Comparison of ENCODE assay signal across 14 cellular contexts in the genomic region with DNA sequence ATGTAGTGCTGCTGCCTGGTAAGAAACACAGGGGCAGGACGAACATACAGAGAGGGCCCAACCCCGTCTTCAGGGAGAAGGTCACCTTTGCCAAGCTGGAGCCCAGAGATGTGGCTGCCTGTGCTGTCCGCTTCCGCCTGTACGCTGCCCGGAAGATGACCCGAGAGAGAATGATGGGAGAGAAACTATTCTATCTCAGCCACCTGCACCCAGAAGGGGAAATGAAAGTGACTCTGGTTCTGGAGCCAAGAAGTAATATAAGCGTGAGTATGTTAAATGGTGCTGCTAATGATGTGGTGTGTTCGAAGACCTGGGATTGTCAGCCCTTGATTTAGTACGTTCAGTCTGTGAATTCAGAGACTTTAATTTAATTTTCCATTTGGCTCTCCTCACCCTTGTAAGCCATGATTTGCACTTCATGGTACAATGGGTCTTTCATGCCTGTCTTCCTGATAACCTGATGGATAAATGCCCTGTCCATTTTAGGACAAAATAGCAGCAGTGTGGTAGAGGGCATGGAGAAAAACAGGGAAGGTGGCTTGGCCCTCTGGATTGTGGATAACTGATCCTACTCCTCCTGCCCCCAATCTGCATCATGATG.
A peak's percentile ranks its signal among the peaks of the same experiment; 100 is the strongest.
DNase-seq lines count a peak whose midpoint lies in the region; ATAC-seq and TF ChIP-seq lines count a peak whose summit lies in the region.
"Had no signal": no experiment of that assay in that cellular context is flagged by ENCODE, and none has a peak within 500 bp of the region (broad histone marks: within the 10 kb centered on the region; RNA-seq: fewer than 3 reads in every experiment).

No MANE protein-coding gene starts in this region.

- H3K9ac ChIP-seq in neural progenitor cell = no peak overlapping the region

- H3F3A ChIP-seq in neural progenitor cell (ENCODE audit: low read depth) = no peaks in the 10 kb centered on the region

- peak; percentile 95 for ATAC-seq in GM18861 (IDR thresholded peaks at IDR 0.05; ENCODE audit: unreplicated experiment)
- peak; percentile 93 for ATAC-seq in GM21528 (IDR thresholded peaks at IDR 0.05; ENCODE audit: low FRiP score, unreplicated experiment)
- peak; percentile 92 for ATAC-seq in HG03175 (IDR thresholded peaks at IDR 0.05; ENCODE audit: unreplicated experiment)
- peak; percentile 27 for ATAC-seq in T-helper 17 cell
- ATAC-seq in activated T-cell treated with anti-CD3 and anti-CD28 coated beads, Interleukin-2, amount 50 U/mL, for 72 hours (replicated peaks in 1 of 2) = no peak
- ATAC-seq: activated CD8-positive, alpha-beta T cell treated with anti-CD3 and anti-CD28 coated beads for 36 hours had no signal

- no peaks in the 10 kb centered on the region for H3K27me3 ChIP-seq in neural progenitor cell
- H3K27me3 ChIP-seq: cardiac muscle cell, upper lobe of left lung had no signal

- no peak overlapping the region for H3K4me3 ChIP-seq in neural progenitor cell
- H3K4me3 ChIP-seq: cardiac muscle cell, upper lobe of left lung had no signal

- H4K20me1 ChIP-seq in neural progenitor cell (ENCODE audit: low read depth) = no peaks in the 10 kb centered on the region

- H3K4me3 Mint-ChIP-seq in T-helper 17 cell = no peak overlapping the region
- no peak overlapping the region for H3K4me3 Mint-ChIP-seq in activated T-cell treated with anti-CD3 and anti-CD28 coated beads, Interleukin-2, amount 50 U/mL, for 72 hours
- H3K4me3 Mint-ChIP-seq in neural progenitor cell = no peak overlapping the region
- H3K4me3 Mint-ChIP-seq: activated CD8-positive, alpha-beta T cell treated with anti-CD3 and anti-CD28 coated beads for 36 hours had no signal

- no peak overlapping the region for H3K27ac ChIP-seq in neural progenitor cell
- H3K27ac ChIP-seq: cardiac muscle cell, upper lobe of left lung had no signal

- peaks cover 0 to 2% of the 10 kb centered on the region in 2 donors for H3K9me3 Mint-ChIP-seq in activated T-cell treated with anti-CD3 and anti-CD28 coated beads, Interleukin-2, amount 50 U/mL, for 72 hours
- H3K9me3 Mint-ChIP-seq in neural progenitor cell = peaks cover 8% of the 10 kb centered on the region
- H3K9me3 Mint-ChIP-seq: activated CD8-positive, alpha-beta T cell treated with anti-CD3 and anti-CD28 coated beads for 36 hours had no signal

- H3K9me3 ChIP-seq in T-helper 17 cell (ENCODE audit: control insufficient read depth, low read length, poor library complexity, severe bottlenecking) (no peaks in the 10 kb centered on the region), neural progenitor cell (ENCODE audit: low read depth) (no peaks in the 10 kb centered on the region)

- no peak overlapping the region for H3K27ac Mint-ChIP-seq in T-helper 17 cell
- no peak overlapping the region for H3K27ac Mint-ChIP-seq in activated T-cell treated with anti-CD3 and anti-CD28 coated beads, Interleukin-2, amount 50 U/mL, for 72 hours
- no peak overlapping the region for H3K27ac Mint-ChIP-seq in neural progenitor cell
- H3K27ac Mint-ChIP-seq: activated CD8-positive, alpha-beta T cell treated with anti-CD3 and anti-CD28 coated beads for 36 hours had no signal

- DNase-seq in T-helper 17 cell (no peak), NCI-H187 treated with DMSO at 0.1 percent for 48 hours (lab: John Stamatoyannopoulos, UW) (no peak), G401 (ENCODE audit: low spot score) (no peak), neural progenitor cell (ENCODE audit: low spot score) (no peak)
- no peak for DNase-seq in activated T-cell treated with anti-CD3 and anti-CD28 coated beads, Interleukin-2, amount 50 U/mL, for 72 hours
- DNase-seq: KBM-7; OCI-M1; stimulated activated CD4-positive, alpha-beta T cell treated with anti-CD3 and anti-CD28 coated beads, Interleukin-2, amount 100 ng/mL, for 48 hours had no signal

- no peaks in the 10 kb centered on the region for H3K79me2 ChIP-seq in neural progenitor cell (ENCODE audit: low read depth)

- in situ Hi-C loops in G401 (cut with HindIII; ENCODE audit: low sequenced_read_pairs) = no loop called here

- H3K36me3 Mint-ChIP-seq in T-helper 17 cell (ENCODE audit: low read depth) = no peaks in the 10 kb centered on the region
- H3K36me3 Mint-ChIP-seq in activated T-cell treated with anti-CD3 and anti-CD28 coated beads, Interleukin-2, amount 50 U/mL, for 72 hours (ENCODE audit: insufficient read depth in 2 of 2) = peaks cover 0 to 2% of the 10 kb centered on the region in 2 donors
- peaks cover 2% of the 10 kb centered on the region for H3K36me3 Mint-ChIP-seq in neural progenitor cell

- peaks cover 26% of the 10 kb centered on the region for H3K4me1 ChIP-seq in neural progenitor cell
- H3K4me1 ChIP-seq: upper lobe of left lung had no signal

- H3K4me1 Mint-ChIP-seq in T-helper 17 cell = peaks cover 19% of the 10 kb centered on the region
- H3K4me1 Mint-ChIP-seq in activated T-cell treated with anti-CD3 and anti-CD28 coated beads, Interleukin-2, amount 50 U/mL, for 72 hours (ENCODE audit: low read depth) = peaks cover 26% of the 10 kb centered on the region
- H3K4me1 Mint-ChIP-seq in neural progenitor cell = peaks cover 53% of the 10 kb centered on the region

- no peak for TF ChIP-seq CTCF in neural progenitor cell (IDR thresholded peaks at IDR 0.05)

- no peak overlapping the region for H3K4me2 ChIP-seq in neural progenitor cell

- no peak overlapping the region for H2AFZ ChIP-seq in neural progenitor cell (replicated peaks)

- no peaks in the 10 kb centered on the region for H3K36me3 ChIP-seq in neural progenitor cell
- H3K36me3 ChIP-seq: cardiac muscle cell, upper lobe of left lung had no signal

- H3K27me3 Mint-ChIP-seq in T-helper 17 cell = peaks cover 21% of the 10 kb centered on the region
- H3K27me3 Mint-ChIP-seq in activated T-cell treated with anti-CD3 and anti-CD28 coated beads, Interleukin-2, amount 50 U/mL, for 72 hours (ENCODE audit: low read depth) = peaks cover 8% of the 10 kb centered on the region
- H3K27me3 Mint-ChIP-seq in neural progenitor cell (ENCODE audit: insufficient read depth, low read depth) = peaks cover 3% of the 10 kb centered on the region
- H3K27me3 Mint-ChIP-seq: activated CD8-positive, alpha-beta T cell treated with anti-CD3 and anti-CD28 coated beads for 36 hours had no signal

Comparison
In these comparisons a context has a peak if more than half of its experiments do, and no peak if none do; other contexts are left out.
1. ATAC-seq: peak in GM18861 (single experiment), GM21528 (single experiment), HG03175 (single experiment) and T-helper 17 cell (single experiment); none in activated T-cell treated with anti-CD3 and anti-CD28 coated beads, Interleukin-2, amount 50 U/mL, for 72 hours (0 of 2).